In genomic region chr1:180631766-180632325, GRCh38 we compare ENCODE assay signal across 8 cellular contexts. TPM values are rescaled to one million over a fixed set of nuclear protein-coding genes. Genes with fewer than 3 reads are reported as not detected.
DNase-seq lines count a peak whose midpoint lies in the region; ATAC-seq and TF ChIP-seq lines count a peak whose summit lies in the region.

XPR1 (plus strand) TSS chr1:180632022; CDS start chr1:180632202, 180 bp downstream.

- ATAC-seq in GM19324 (IDR thresholded peaks at IDR 0.05; ENCODE audit: low FRiP score, unreplicated experiment) = peak; percentile 96
- peak; percentile 92 for ATAC-seq in HG03469 (IDR thresholded peaks at IDR 0.05; ENCODE audit: unreplicated experiment)

- TF ChIP-seq CTCF in coronary artery (IDR thresholded peaks at IDR 0.05) = no peak

- intact Hi-C loops in activated CD4-positive, alpha-beta T cell treated with anti-CD3 and anti-CD28 coated beads, Interleukin-2, amount 10 ng/mL, durations not matched to agents 24 days and 14 days (cut with micrococcal nuclease) = loop anchor here (1.0 to 5.0 kb wide), 11 partner anchors 47 to 1395 kb away; partner anchors contain the start of genes ACBD6, MR1 and TOR1AIP1

- H3K4me1 Mint-ChIP-seq in activated CD4-positive, alpha-beta T cell treated with anti-CD3 and anti-CD28 coated beads, Interleukin-2, amount 10 ng/mL, durations not matched to agents 24 days and 14 days = peaks cover 6% of the 10 kb centered on the region

- peak within 1 kb of the TSS; percentile 93 for H3K27ac Mint-ChIP-seq in activated CD4-positive, alpha-beta T cell treated with anti-CD3 and anti-CD28 coated beads, Interleukin-2, amount 10 ng/mL, durations not matched to agents 24 days and 14 days

- peak; percentile 61 to 99 (median 92) for DNase-seq in C1 segment of cervical spinal cord (lab: John Stamatoyannopoulos, UW)
- peak; percentile 100 for DNase-seq in NCI-H526 treated with DMSO at 0.1 percent for 48 hours (lab: John Stamatoyannopoulos, UW)
- peak; percentile 98 for DNase-seq in activated CD4-positive, alpha-beta T cell treated with anti-CD3 and anti-CD28 coated beads, Interleukin-2, amount 10 ng/mL, durations not matched to agents 24 days and 14 days
- DNase-seq in coronary artery (ENCODE audit: low spot score) = peak; percentile 98
- DNase-seq in left kidney (ENCODE audit: low read depth, low spot score) = peak; percentile 99
- peak; percentile 96 to 98 for DNase-seq in stimulated activated CD4-positive, alpha-beta T cell treated with anti-CD3 and anti-CD28 coated beads, Interleukin-2, amount 100 ng/mL, for 24 hours

- peaks cover 8% of the 10 kb centered on the region for H3K27me3 Mint-ChIP-seq in activated CD4-positive, alpha-beta T cell treated with anti-CD3 and anti-CD28 coated beads, Interleukin-2, amount 10 ng/mL, durations not matched to agents 24 days and 14 days

- peak within 1 kb of the TSS; percentile 73 to 97 for H3K27ac ChIP-seq in coronary artery

- no peak within 1 kb of the TSS for H3K4me3 Mint-ChIP-seq in activated CD4-positive, alpha-beta T cell treated with anti-CD3 and anti-CD28 coated beads, Interleukin-2, amount 10 ng/mL, durations not matched to agents 24 days and 14 days

- H3K36me3 Mint-ChIP-seq in activated CD4-positive, alpha-beta T cell treated with anti-CD3 and anti-CD28 coated beads, Interleukin-2, amount 10 ng/mL, durations not matched to agents 24 days and 14 days (ENCODE audit: low read depth) = no peaks in the 10 kb centered on the region

- H3K9me3 Mint-ChIP-seq in activated CD4-positive, alpha-beta T cell treated with anti-CD3 and anti-CD28 coated beads, Interleukin-2, amount 10 ng/mL, durations not matched to agents 24 days and 14 days = peaks cover 3% of the 10 kb centered on the region

- H3K4me3 ChIP-seq in coronary artery = peak within 1 kb of the TSS; percentile 97

RNA-seq across cellular contexts. Expression of gene XPR1, which starts in this region (rescaled TPM):
- 24.2 and 24.7 TPM in 2 replicates for total RNA-seq in activated CD4-positive, alpha-beta T cell treated with anti-CD3 and anti-CD28 coated beads, Interleukin-2, amount 10 ng/mL, durations not matched to agents 24 days and 14 days

Comparison
In these comparisons a context has a peak if more than half of its experiments do, and no peak if none do; other contexts are left out.
1. Peak in every context shown above with its lines: DNase-seq, ATAC-seq, H3K4me3 ChIP-seq and H3K27ac ChIP-seq.